27 cellular contexts compared by ENCODE assay signal in genomic region chr22:35135165-35135564, GRCh38.
A peak's percentile ranks its signal among the peaks of the same experiment; 100 is the strongest.
DNase-seq lines count a peak whose midpoint lies in the region; ATAC-seq, FAIRE-seq and TF ChIP-seq lines count a peak whose summit lies in the region.
"Had no signal": no experiment of that assay in that cellular context is flagged by ENCODE, and none has a peak within 500 bp of the region (broad histone marks: within the 10 kb centered on the region; RNA-seq: fewer than 3 reads in every experiment).

No MANE protein-coding gene starts in this region.

- TF ChIP-seq CTCF in GM12878 (IDR thresholded peaks at IDR 0.05 in 2 of 3, conservative IDR thresholded peaks at IDR 0.05 in 1 of 3; ENCODE audit: control insufficient read depth in 2 of 3, extremely low read depth in 1 of 3, insufficient read depth in 1 of 3, low read depth in 3 of 3, low read length in 3 of 3): no peak

- no peak for DNase-seq in GM12878 (ENCODE audit: low read depth, low spot score)
- no peak for DNase-seq in activated naive CD4-positive, alpha-beta T cell treated with anti-CD3 and anti-CD28 coated beads, Interleukin-2, amount 50 U/mL, for 72 hours (ENCODE audit: low spot score in 2 of 2)
- DNase-seq in COR-L47 (lab: John Stamatoyannopoulos, UW): no peak
- DNase-seq: activated CD4-positive, CD25-positive, alpha-beta regulatory T cell; activated naive CD4-positive, alpha-beta T cell treated with anti-CD3 and anti-CD28 coated beads, Interleukin-2, amount 50 U/mL, for 16 hours; activated T-cell treated with anti-CD3 and anti-CD28 coated beads, Interleukin-2, amount 50 U/mL, for 48 hours; CD4-positive, alpha-beta memory T cell; DMS53; GOT3; heart left ventricle; Karpas-422; NCI-H1048; NCI-H2081; NCI-H446 treated with DMSO at 0.1 percent for 48 hours; RPMI8226; stimulated activated CD4-positive, alpha-beta T cell treated with anti-CD3 and anti-CD28 coated beads, Interleukin-2, amount 100 ng/mL, for 48 hours; stimulated activated naive CD8-positive, alpha-beta T cell treated with anti-CD3 and anti-CD28 coated beads, Interleukin-15, Interleukin-2, amounts not matched to agents 100 U/mL and 50 U/mL, for 24 hours had no signal

- H3K4me1 ChIP-seq in GM12878 (ENCODE audit: control insufficient read depth, insufficient read depth, low read length): peaks cover 61% of the 10 kb centered on the region
- H3K4me1 ChIP-seq in mucosa of rectum (ENCODE audit: control insufficient read depth in 2 of 2, insufficient read depth in 2 of 2, low read length in 2 of 2): peaks cover 20 to 37% of the 10 kb centered on the region in 2 donors

- H3K9me3 ChIP-seq in GM12878 (replicated peaks; ENCODE audit: control insufficient read depth, insufficient read depth, low read length) (peaks cover 6% of the 10 kb centered on the region), mucosa of rectum (ENCODE audit: control insufficient read depth in 2 of 2, low read length in 2 of 2) (no peaks in the 10 kb centered on the region)
- H3K9me3 ChIP-seq: heart left ventricle had no signal

- ATAC-seq in GM18498 (IDR thresholded peaks at IDR 0.05; ENCODE audit: unreplicated experiment) (peak; percentile 42), HG03175 (IDR thresholded peaks at IDR 0.05; ENCODE audit: unreplicated experiment) (peak; percentile 41), GM12878 (peak; percentile 79), GM19328 (IDR thresholded peaks at IDR 0.05; ENCODE audit: unreplicated experiment) (no peak), GM21737 (IDR thresholded peaks at IDR 0.05; ENCODE audit: unreplicated experiment) (no peak)
- no peak for ATAC-seq in activated naive CD4-positive, alpha-beta T cell treated with anti-CD3 and anti-CD28 coated beads, Interleukin-2, amount 50 U/mL, for 72 hours
- ATAC-seq: stimulated activated naive CD8-positive, alpha-beta T cell treated with anti-CD3 and anti-CD28 coated beads, Interleukin-15, Interleukin-2, amounts not matched to agents 100 U/mL and 50 U/mL, for 24 hours had no signal

- intact Hi-C loops in GM12878 (cut with micrococcal nuclease; ENCODE audit: unreplicated experiment): no loop called here

- H3K27me3 ChIP-seq in GM12878 (replicated peaks in 1 of 2; ENCODE audit: control insufficient read depth in 2 of 2, insufficient read depth in 2 of 2, low read length in 1 of 2): no peaks in the 10 kb centered on the region
- H3K27me3 ChIP-seq in mucosa of rectum (ENCODE audit: control insufficient read depth in 2 of 2, insufficient read depth in 2 of 2, low read length in 2 of 2): peaks cover 0 to 10% of the 10 kb centered on the region in 2 donors

- in situ Hi-C loops in GM12878 (cut with MboI): no loop called here

- H3K79me2 ChIP-seq in GM12878 (ENCODE audit: control insufficient read depth, insufficient read depth, low read length): no peaks in the 10 kb centered on the region

- CTCF ChIA-PET in GM12878 (lab: Yijun Ruan, JAX): interaction anchor here (0.7 to 1.3 kb wide), 2 partner anchors 13 to 15 kb away, joined by 3 to 5 read pairs; no protein-coding TSS in a partner anchor

- TF ChIP-seq POLR2A in GM12878 (IDR thresholded peaks at IDR 0.05; ENCODE audit: low read depth, low read length): no peak

- WGBS in GM12878 (ENCODE audit: insufficient coverage, insufficient replicate concordance, low lambda C conversion rate, missing lambda C conversion rate): 34% methylated on average over 5 of the region's 5 CpGs

- peak overlapping the region; percentile 79 for H3K27ac ChIP-seq in GM12878 (ENCODE audit: control insufficient read depth, insufficient read depth)
- peak overlapping the region; percentile 78 to 82 for H3K27ac ChIP-seq in mucosa of rectum (ENCODE audit: low read depth in 2 of 2, low read length in 2 of 2)
- H3K27ac ChIP-seq: coronary artery, heart left ventricle, skin epidermis had no signal

- no peak for TF ChIP-seq EP300 in GM12878 (IDR thresholded peaks at IDR 0.05; ENCODE audit: borderline replicate concordance in 1 of 2, control insufficient read depth in 1 of 2, low read depth in 2 of 2, low read length in 2 of 2)

- FAIRE-seq in GM12878 (lab: Jason Lieb, UNC): no peak
- FAIRE-seq: endothelial cell of umbilical vein had no signal

- no TSS peak for BruUV-seq in GM12878 (replicated peaks; lab: Mats Ljungman, UMichigan)

- no peaks in the 10 kb centered on the region for H4K20me1 ChIP-seq in GM12878 (ENCODE audit: control insufficient read depth, insufficient read depth)

- H2AFZ ChIP-seq in GM12878 (ENCODE audit: control insufficient read depth, low read depth, low read length): peak overlapping the region; percentile 73

- RAD21 ChIA-PET in GM12878 (lab: Charles Lee; ENCODE audit: unreplicated experiment): interaction anchor here (1.0 kb wide), 2 partner anchors 14 to 81 kb away, joined by 3 to 4 read pairs; no protein-coding TSS in a partner anchor

- POLR2A ChIA-PET in GM12878 (lab: Charles Lee): no interaction called here

- SMC1A ChIA-PET in GM12878 (lab: Charles Lee; ENCODE audit: uncharacterized antibody, unreplicated experiment): no interaction called here

- H3K4me2 ChIP-seq in GM12878 (ENCODE audit: control insufficient read depth, insufficient read depth): peak overlapping the region; percentile 72

- no peaks in the 10 kb centered on the region for H3K36me3 Mint-ChIP-seq in activated naive CD4-positive, alpha-beta T cell treated with anti-CD3 and anti-CD28 coated beads, Interleukin-2, amount 50 U/mL, for 72 hours
- H3K36me3 Mint-ChIP-seq: brain; CD4-positive, alpha-beta memory T cell; type B pancreatic cell had no signal

- H3K9me3 Mint-ChIP-seq in activated naive CD4-positive, alpha-beta T cell treated with anti-CD3 and anti-CD28 coated beads, Interleukin-2, amount 50 U/mL, for 72 hours: no peaks in the 10 kb centered on the region
- H3K9me3 Mint-ChIP-seq: type B pancreatic cell had no signal

- no peak for TF ChIP-seq RAD21 in GM12878 (IDR thresholded peaks at IDR 0.05; ENCODE audit: insufficient read depth, low read depth, low read length)

- H3K9ac ChIP-seq in GM12878 (ENCODE audit: control insufficient read depth, insufficient read depth, low read length): peak overlapping the region; percentile 42
- H3K9ac ChIP-seq in mucosa of rectum (ENCODE audit: low read depth in 1 of 2, low read length in 2 of 2): peak overlapping the region in 1 of 2 donors; percentile 49

- no peak overlapping the region for H3K27ac Mint-ChIP-seq in activated naive CD4-positive, alpha-beta T cell treated with anti-CD3 and anti-CD28 coated beads, Interleukin-2, amount 50 U/mL, for 72 hours
- H3K27ac Mint-ChIP-seq: brain; CD4-positive, alpha-beta memory T cell; type B pancreatic cell had no signal

- H3K36me3 ChIP-seq in GM12878 (ENCODE audit: control insufficient read depth in 2 of 2, insufficient read depth in 2 of 2, low read length in 1 of 2) (no peaks in the 10 kb centered on the region), mucosa of rectum (ENCODE audit: control insufficient read depth in 2 of 2, insufficient read depth in 2 of 2, low read length in 2 of 2) (no peaks in the 10 kb centered on the region)
- H3K36me3 ChIP-seq: heart left ventricle had no signal

- H3K4me3 ChIP-seq in GM12878 (peak overlapping the region; percentile 16; the same call in 1 of the 2 replicates), mucosa of rectum (ENCODE audit: low read length in 2 of 2) (peak overlapping the region; percentile 38 to 42)
- H3K4me3 ChIP-seq: coronary artery, heart left ventricle, skin epidermis had no signal

TF ChIP-seq in GM12878, 131 proteins besides CTCF, POLR2A, EP300 and RAD21:
- TF ChIP-seq MEF2B (IDR thresholded peaks at IDR 0.05; ENCODE audit: partially characterized antibody, poor library complexity, severe bottlenecking) (peak; percentile 69), IKZF1 (conservative IDR thresholded peaks at IDR 0.05) (0 out of 2 replicates have a peak, but pooled peaks have one; percentile 11), RUNX3 (IDR thresholded peaks at IDR 0.05; ENCODE audit: low read length) (peak; percentile 78), RFX5 (IDR thresholded peaks at IDR 0.05; ENCODE audit: low read depth, low read length) (no peak), SKIL (IDR thresholded peaks at IDR 0.05; ENCODE audit: low read depth, poor library complexity, severe bottlenecking) (no peak), USF2 (IDR thresholded peaks at IDR 0.05; ENCODE audit: borderline replicate concordance, low read depth, low read length) (no peak)

Comparison
In these comparisons a context has a peak if more than half of its experiments do, and no peak if none do; other contexts are left out.
1. ATAC-seq: peak in GM18498 (single experiment), HG03175 (single experiment) and GM12878 (single experiment); none in activated naive CD4-positive, alpha-beta T cell treated with anti-CD3 and anti-CD28 coated beads, Interleukin-2, amount 50 U/mL, for 72 hours (0 of 2), GM19328 (single experiment) and GM21737 (single experiment).